Comparison of ENCODE assay signal across 8 cellular contexts in genomic region chr3:168620854-168621253, GRCh38.
DNase-seq lines count a peak whose midpoint lies in the region; ATAC-seq and TF ChIP-seq lines count a peak whose summit lies in the region.

No MANE protein-coding gene starts in this region.

- no peak overlapping the region for H3K4me3 Mint-ChIP-seq in CD8-positive, alpha-beta T cell

- no peak overlapping the region for H3K4me3 ChIP-seq in left ventricle myocardium inferior
- H3K4me3 ChIP-seq in CD8-positive, alpha-beta T cell (ENCODE audit: low read depth, low read length), result no peak overlapping the region

- no peaks in the 10 kb centered on the region for H3K27me3 Mint-ChIP-seq in CD8-positive, alpha-beta T cell (ENCODE audit: low read depth)

- POLR2A ChIA-PET in CD8-positive, alpha-beta T cell (lab: Charles Lee), result no interaction called here

- H3K27ac Mint-ChIP-seq in CD8-positive, alpha-beta T cell, result no peak overlapping the region

- peak; percentile 51 for TF ChIP-seq CTCF in left ventricle myocardium inferior (IDR thresholded peaks at IDR 0.05; ENCODE audit: borderline replicate concordance)
- TF ChIP-seq CTCF in CD8-positive, alpha-beta T cell (IDR thresholded peaks at IDR 0.05), result no peak

- no peaks in the 10 kb centered on the region for H3K4me1 ChIP-seq in left ventricle myocardium inferior
- no peaks in the 10 kb centered on the region for H3K4me1 ChIP-seq in CD8-positive, alpha-beta T cell (ENCODE audit: insufficient read depth, low read length)

- DNase-seq in activated CD4-positive, alpha-beta T cell treated with anti-CD3 and anti-CD28 coated beads for 48 hours, result peak; percentile 5
- no peak for DNase-seq in activated CD4-positive, alpha-beta T cell treated with anti-CD3 and anti-CD28 coated beads for 1 hour
- peak; percentile 19 for DNase-seq in HK-2 (ENCODE audit: unreplicated experiment)
- peak; percentile 40 for DNase-seq in RKO (ENCODE audit: low spot score)
- DNase-seq in left ventricle myocardium inferior, result no peak
- DNase-seq in GM19240 (ENCODE audit: insufficient read length, low spot score), result no peak
- no peak for DNase-seq in DMS79 treated with DMSO at 0.1 percent for 48 hours (lab: John Stamatoyannopoulos, UW)
- DNase-seq in CD8-positive, alpha-beta T cell, result no peak

- H3K9me3 Mint-ChIP-seq in CD8-positive, alpha-beta T cell, result no peaks in the 10 kb centered on the region

- no peaks in the 10 kb centered on the region for H3K27me3 ChIP-seq in left ventricle myocardium inferior (ENCODE audit: low read depth)
- H3K27me3 ChIP-seq in CD8-positive, alpha-beta T cell (ENCODE audit: insufficient read depth, low read length), result no peaks in the 10 kb centered on the region

- H3K36me3 Mint-ChIP-seq in CD8-positive, alpha-beta T cell, result no peaks in the 10 kb centered on the region

- H3K9me3 ChIP-seq in left ventricle myocardium inferior (replicated peaks), result no peaks in the 10 kb centered on the region
- H3K9me3 ChIP-seq in CD8-positive, alpha-beta T cell (ENCODE audit: low read length), result no peaks in the 10 kb centered on the region

- no peaks in the 10 kb centered on the region for H3K36me3 ChIP-seq in left ventricle myocardium inferior
- H3K36me3 ChIP-seq in CD8-positive, alpha-beta T cell (ENCODE audit: insufficient read depth, low read length), result no peaks in the 10 kb centered on the region

- CTCF ChIA-PET in CD8-positive, alpha-beta T cell (lab: Charles Lee), result no interaction called here

- H3K27ac ChIP-seq in left ventricle myocardium inferior (replicated peaks), result no peak overlapping the region
- no peak overlapping the region for H3K27ac ChIP-seq in CD8-positive, alpha-beta T cell (ENCODE audit: low read depth, low read length)

- intact Hi-C loops in left ventricle myocardium inferior (cut with micrococcal nuclease), result no loop called here
- intact Hi-C loops in CD8-positive, alpha-beta T cell (cut with DNase I, micrococcal nuclease), result no loop called here

- H3K4me1 Mint-ChIP-seq in CD8-positive, alpha-beta T cell (ENCODE audit: low read depth), result no peaks in the 10 kb centered on the region

- no peak for ATAC-seq in CD8-positive, alpha-beta T cell

Comparison
In these comparisons a context has a peak if more than half of its experiments do, and no peak if none do; other contexts are left out.
1. DNase-seq: peak in activated CD4-positive, alpha-beta T cell treated with anti-CD3 and anti-CD28 coated beads for 48 hours (single experiment), HK-2 (single experiment) and RKO (single experiment); none in activated CD4-positive, alpha-beta T cell treated with anti-CD3 and anti-CD28 coated beads for 1 hour (single experiment), left ventricle myocardium inferior (single experiment), GM19240 (single experiment), DMS79 treated with DMSO at 0.1 percent for 48 hours (single experiment) and CD8-positive, alpha-beta T cell (0 of 7).